Comparison of ENCODE assay signal across 19 cellular contexts in genomic region chr6:21134401-21134800, GRCh38.
"Had no signal": no experiment of that assay in that cellular context is flagged by ENCODE, and none has a peak within 500 bp of the region (broad histone marks: within the 10 kb centered on the region; RNA-seq: fewer than 3 reads in every experiment).

No MANE protein-coding gene starts in this region.

- ATAC-seq: esophagus mucosa; gastrocnemius medialis; left colon; naive thymus-derived CD4-positive, alpha-beta T cell had no signal

- H3K27ac ChIP-seq: dorsolateral prefrontal cortex, gastrocnemius medialis, ovary, right atrium auricular region, sigmoid colon, skin epidermis, stomach, thoracic aorta, transverse colon had no signal

- H3K27ac Mint-ChIP-seq: naive thymus-derived CD4-positive, alpha-beta T cell had no signal

- H3K9me3 Mint-ChIP-seq: naive thymus-derived CD4-positive, alpha-beta T cell had no signal

- H3K36me3 ChIP-seq: gastrocnemius medialis, ovary, right atrium auricular region, sigmoid colon, stomach, thoracic aorta, transverse colon had no signal

- H3K9me3 ChIP-seq: gastrocnemius medialis, ovary, right atrium auricular region, sigmoid colon, stomach, thoracic aorta, transverse colon had no signal

- H3K4me1 Mint-ChIP-seq: naive thymus-derived CD4-positive, alpha-beta T cell had no signal

- H3K4me3 ChIP-seq: gastrocnemius medialis, ovary, right atrium auricular region, sigmoid colon, skin epidermis, stomach, thoracic aorta, transverse colon had no signal

- H3K27me3 ChIP-seq: dorsolateral prefrontal cortex, gastrocnemius medialis, ovary, right atrium auricular region, sigmoid colon, stomach, transverse colon had no signal

- DNase-seq: cortex of kidney; dorsolateral prefrontal cortex; effector CD8-positive, alpha-beta T cell; gastrocnemius medialis; left colon; naive thymus-derived CD4-positive, alpha-beta T cell; nucleus accumbens; ovary; sigmoid colon; stimulated activated CD4-positive, alpha-beta T cell treated with anti-CD3 and anti-CD28 coated beads, Interleukin-2, amount 100 ng/mL, for 24 hours; stimulated activated CD4-positive, alpha-beta T cell treated with anti-CD3 and anti-CD28 coated beads, Interleukin-4, amount 100 ng/mL, for 4 hours; stimulated activated naive CD4-positive, alpha-beta T cell; stomach; substantia nigra; transverse colon had no signal

- H3K27me3 Mint-ChIP-seq: naive thymus-derived CD4-positive, alpha-beta T cell had no signal

- H3K4me3 Mint-ChIP-seq: naive thymus-derived CD4-positive, alpha-beta T cell had no signal
